Comparison of ENCODE assay signal across 12 cellular contexts in the genomic region with DNA sequence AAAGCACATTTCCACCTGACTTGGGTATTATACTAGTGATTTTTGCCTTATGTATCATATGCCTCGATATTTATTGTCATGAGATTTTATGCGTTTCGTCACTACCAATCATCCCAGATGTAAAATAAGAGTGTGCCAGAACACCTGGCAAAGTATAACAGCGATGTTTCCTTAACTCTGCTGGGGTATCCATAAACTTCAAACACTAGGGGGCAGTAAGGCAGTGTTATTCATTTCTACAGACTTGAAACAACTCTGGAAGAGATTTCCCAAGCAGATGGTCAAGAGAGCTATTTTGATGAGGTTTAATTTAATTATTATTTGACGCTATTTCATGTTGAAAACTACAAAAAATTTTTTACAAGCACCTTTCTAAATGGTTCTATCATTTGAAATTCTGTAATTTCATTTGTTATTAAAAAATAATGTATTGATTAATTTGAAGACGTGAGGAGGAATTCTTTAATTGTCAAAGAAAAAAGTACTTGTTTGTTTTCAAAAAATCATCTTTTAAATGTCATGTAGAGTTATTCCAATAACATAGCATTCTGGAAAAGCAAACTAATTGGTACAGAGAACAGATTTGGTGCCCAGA.
DNase-seq lines count a peak whose midpoint lies in the region; TF ChIP-seq lines count a peak whose summit lies in the region.
"Had no signal": no experiment of that assay in that cellular context is flagged by ENCODE, and none has a peak within 500 bp of the region (broad histone marks: within the 10 kb centered on the region; RNA-seq: fewer than 3 reads in every experiment).

No MANE protein-coding gene starts in this region.

- DNase-seq in NCI-H1417 (lab: John Stamatoyannopoulos, UW) (peak in 2 of 3 experiments; percentile 4 to 52), NCI-H1417 treated with DMSO at 0.1 percent for 48 hours (lab: John Stamatoyannopoulos, UW) (no peak), NCI-H526 treated with DMSO at 0.1 percent for 48 hours (lab: John Stamatoyannopoulos, UW) (peak; percentile 43), astrocyte of the spinal cord (ENCODE audit: low read depth, low spot score) (peak; percentile 17), retinal pigment epithelial cell (ENCODE audit: low read depth) (no peak), AG08395 (ENCODE audit: low spot score) (no peak), dedifferentiated amniotic fluid mesenchymal stem cell (ENCODE audit: extremely low spot score) (no peak)
- no peak for DNase-seq in activated CD4-positive, alpha-beta T cell treated with anti-CD3 and anti-CD28 coated beads, Interleukin-2, amount 50 U/mL, for 4 hours
- DNase-seq: activated CD4-positive, alpha-beta T cell treated with anti-CD3 and anti-CD28 coated beads for 36 hours; kidney glomerular epithelial cell had no signal

- H3K4me3 ChIP-seq in astrocyte of the spinal cord (ENCODE audit: low read depth, low read length) (no peak overlapping the region), retinal pigment epithelial cell (ENCODE audit: low read length) (no peak overlapping the region)
- H3K4me3 ChIP-seq: cardiac muscle cell, vagina had no signal

- peak; percentile 21 for TF ChIP-seq CTCF in astrocyte of the spinal cord (IDR thresholded peaks at IDR 0.05; ENCODE audit: low read depth, low read length)
- peak; percentile 41 for TF ChIP-seq CTCF in retinal pigment epithelial cell (conservative IDR thresholded peaks at IDR 0.05; ENCODE audit: low read depth, low read length)

- in situ Hi-C loops in astrocyte of the spinal cord (cut with HindIII; ENCODE audit: low sequenced_read_pairs), result no loop called here

Comparison
In these comparisons a context has a peak if more than half of its experiments do, and no peak if none do; other contexts are left out.
1. DNase-seq: peak in NCI-H1417 (2 of 3), NCI-H526 treated with DMSO at 0.1 percent for 48 hours (single experiment) and astrocyte of the spinal cord (single experiment); none in NCI-H1417 treated with DMSO at 0.1 percent for 48 hours (single experiment), retinal pigment epithelial cell (single experiment), activated CD4-positive, alpha-beta T cell treated with anti-CD3 and anti-CD28 coated beads, Interleukin-2, amount 50 U/mL, for 4 hours (0 of 2), AG08395 (single experiment) and dedifferentiated amniotic fluid mesenchymal stem cell (single experiment).